ENCODE assay signal across 25 cellular contexts in the genomic region with DNA sequence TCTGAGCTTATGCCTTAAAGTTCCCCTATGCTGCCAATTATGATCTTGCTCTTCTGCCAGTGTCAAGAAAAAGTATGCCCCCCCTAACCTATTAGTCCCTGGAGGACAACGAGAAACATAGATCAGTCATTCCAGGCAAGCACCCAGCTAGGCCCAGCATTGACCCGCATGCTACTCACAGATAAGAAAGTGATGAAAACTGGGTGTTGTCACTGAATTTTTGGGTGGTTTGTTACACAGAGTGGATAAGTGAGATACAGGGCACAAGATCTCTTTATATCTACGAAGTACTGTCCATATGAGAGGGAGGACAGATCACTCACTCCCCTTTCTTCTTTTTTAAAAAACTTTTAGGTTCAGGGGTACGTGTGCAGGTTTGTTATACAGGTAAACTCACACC. TPM values are rescaled to one million over a fixed set of nuclear protein-coding genes. Genes with fewer than 3 reads are reported as not detected.
A peak's percentile ranks its signal among the peaks of the same experiment; 100 is the strongest.
DNase-seq lines count a peak whose midpoint lies in the region.
"Had no signal": no experiment of that assay in that cellular context is flagged by ENCODE, and none has a peak within 500 bp of the region (broad histone marks: within the 10 kb centered on the region; RNA-seq: fewer than 3 reads in every experiment).

No MANE protein-coding gene starts in this region.

- CTCF ChIA-PET in activated naive CD4-positive, alpha-beta T cell treated with anti-CD3 and anti-CD28 coated beads, Interleukin-2, amount 10 ng/mL, durations not matched to agents 7 days and 5 days (lab: Charles Lee) = interaction anchor here (0.7 to 7.2 kb wide), 6 partner anchors 10 to 241 kb away, joined by 3 to 46 read pairs (median 4); a partner anchor contains a TSS

- H3K36me3 Mint-ChIP-seq in T-helper 1 cell treated with Interleukin-12 subunit alpha and Interleukin-12 subunit beta and Interleukin-4 antibody, amounts not matched to agents 30 μg/mL and 1 μg/mL, for 36 hours (ENCODE audit: low read depth) = peaks cover 47% of the 10 kb centered on the region
- H3K36me3 Mint-ChIP-seq in activated naive CD4-positive, alpha-beta T cell treated with anti-CD3 and anti-CD28 coated beads, Interleukin-2, amount 50 U/mL, for 24 hours = peaks cover 1% of the 10 kb centered on the region
- H3K36me3 Mint-ChIP-seq in activated naive CD4-positive, alpha-beta T cell treated with anti-CD3 and anti-CD28 coated beads, Interleukin-2, amount 10 ng/mL, durations not matched to agents 7 days and 5 days = peaks cover 48% of the 10 kb centered on the region
- H3K36me3 Mint-ChIP-seq in activated naive CD8-positive, alpha-beta T cell treated with anti-CD3 and anti-CD28 coated beads for 36 hours = peaks cover 48% of the 10 kb centered on the region
- H3K36me3 Mint-ChIP-seq: CD14-positive monocyte had no signal

- H3K4me3 Mint-ChIP-seq in T-helper 1 cell treated with Interleukin-12 subunit alpha and Interleukin-12 subunit beta and Interleukin-4 antibody, amounts not matched to agents 30 μg/mL and 1 μg/mL, for 36 hours = no peak overlapping the region
- no peak overlapping the region for H3K4me3 Mint-ChIP-seq in activated naive CD4-positive, alpha-beta T cell treated with anti-CD3 and anti-CD28 coated beads, Interleukin-2, amount 50 U/mL, for 24 hours
- H3K4me3 Mint-ChIP-seq in activated naive CD4-positive, alpha-beta T cell treated with anti-CD3 and anti-CD28 coated beads, Interleukin-2, amount 10 ng/mL, durations not matched to agents 7 days and 5 days = no peak overlapping the region
- H3K4me3 Mint-ChIP-seq in activated naive CD8-positive, alpha-beta T cell treated with anti-CD3 and anti-CD28 coated beads for 36 hours = no peak overlapping the region
- H3K4me3 Mint-ChIP-seq: CD14-positive monocyte, HFFc6 had no signal

- H3K27ac Mint-ChIP-seq in T-helper 1 cell treated with Interleukin-12 subunit alpha and Interleukin-12 subunit beta and Interleukin-4 antibody, amounts not matched to agents 30 μg/mL and 1 μg/mL, for 36 hours = peak overlapping the region; percentile 24
- peak overlapping the region; percentile 76 for H3K27ac Mint-ChIP-seq in activated naive CD4-positive, alpha-beta T cell treated with anti-CD3 and anti-CD28 coated beads, Interleukin-2, amount 50 U/mL, for 24 hours
- no peak overlapping the region for H3K27ac Mint-ChIP-seq in activated naive CD4-positive, alpha-beta T cell treated with anti-CD3 and anti-CD28 coated beads, Interleukin-2, amount 10 ng/mL, durations not matched to agents 7 days and 5 days
- peak overlapping the region; percentile 99 for H3K27ac Mint-ChIP-seq in activated naive CD8-positive, alpha-beta T cell treated with anti-CD3 and anti-CD28 coated beads for 36 hours
- H3K27ac Mint-ChIP-seq: CD14-positive monocyte, HFFc6 had no signal

- H3K27me3 Mint-ChIP-seq in T-helper 1 cell treated with Interleukin-12 subunit alpha and Interleukin-12 subunit beta and Interleukin-4 antibody, amounts not matched to agents 30 μg/mL and 1 μg/mL, for 36 hours (ENCODE audit: low read depth) = no peaks in the 10 kb centered on the region
- H3K27me3 Mint-ChIP-seq in activated naive CD4-positive, alpha-beta T cell treated with anti-CD3 and anti-CD28 coated beads, Interleukin-2, amount 50 U/mL, for 24 hours = no peaks in the 10 kb centered on the region
- no peaks in the 10 kb centered on the region for H3K27me3 Mint-ChIP-seq in activated naive CD4-positive, alpha-beta T cell treated with anti-CD3 and anti-CD28 coated beads, Interleukin-2, amount 10 ng/mL, durations not matched to agents 7 days and 5 days
- no peaks in the 10 kb centered on the region for H3K27me3 Mint-ChIP-seq in activated naive CD8-positive, alpha-beta T cell treated with anti-CD3 and anti-CD28 coated beads for 36 hours

- H3K4me1 Mint-ChIP-seq in T-helper 1 cell treated with Interleukin-12 subunit alpha and Interleukin-12 subunit beta and Interleukin-4 antibody, amounts not matched to agents 30 μg/mL and 1 μg/mL, for 36 hours (ENCODE audit: low read depth) = peaks cover 80% of the 10 kb centered on the region
- H3K4me1 Mint-ChIP-seq in activated naive CD4-positive, alpha-beta T cell treated with anti-CD3 and anti-CD28 coated beads, Interleukin-2, amount 50 U/mL, for 24 hours = peaks cover 63% of the 10 kb centered on the region
- peaks cover 92% of the 10 kb centered on the region for H3K4me1 Mint-ChIP-seq in activated naive CD4-positive, alpha-beta T cell treated with anti-CD3 and anti-CD28 coated beads, Interleukin-2, amount 10 ng/mL, durations not matched to agents 7 days and 5 days
- peaks cover 78% of the 10 kb centered on the region for H3K4me1 Mint-ChIP-seq in activated naive CD8-positive, alpha-beta T cell treated with anti-CD3 and anti-CD28 coated beads for 36 hours

- no peak for DNase-seq in T-helper 1 cell
- DNase-seq in activated naive CD4-positive, alpha-beta T cell treated with anti-CD3 and anti-CD28 coated beads, Interleukin-2, amount 10 ng/mL, durations not matched to agents 7 days and 5 days = no peak
- DNase-seq in activated naive CD8-positive, alpha-beta T cell treated with anti-CD3 and anti-CD28 coated beads for 36 hours = no peak
- no peak for DNase-seq in COR-L47 (lab: John Stamatoyannopoulos, UW)
- DNase-seq in ureter (ENCODE audit: low spot score) = no peak
- no peak for DNase-seq in ecto neural progenitor cell (ENCODE audit: low spot score)
- DNase-seq: AML-193, Caco-2, GF-D8, H7, HFFc6, NCI-H1417 treated with DMSO at 0.1 percent for 48 hours, NCI-H187 treated with DMSO at 0.1 percent for 48 hours, NCI-H2227 treated with DMSO at 0.1 percent for 48 hours, NCI-H510A treated with DMSO at 0.1 percent for 48 hours, NCI-H82, OCI-M1, SHP77 treated with DMSO at 0.1 percent for 48 hours had no signal

- peaks cover 36% of the 10 kb centered on the region for H3K9me3 Mint-ChIP-seq in T-helper 1 cell treated with Interleukin-12 subunit alpha and Interleukin-12 subunit beta and Interleukin-4 antibody, amounts not matched to agents 30 μg/mL and 1 μg/mL, for 36 hours
- H3K9me3 Mint-ChIP-seq in activated naive CD4-positive, alpha-beta T cell treated with anti-CD3 and anti-CD28 coated beads, Interleukin-2, amount 50 U/mL, for 24 hours = no peaks in the 10 kb centered on the region
- H3K9me3 Mint-ChIP-seq in activated naive CD4-positive, alpha-beta T cell treated with anti-CD3 and anti-CD28 coated beads, Interleukin-2, amount 10 ng/mL, durations not matched to agents 7 days and 5 days = peaks cover 30% of the 10 kb centered on the region
- H3K9me3 Mint-ChIP-seq in activated naive CD8-positive, alpha-beta T cell treated with anti-CD3 and anti-CD28 coated beads for 36 hours = peaks cover 21% of the 10 kb centered on the region

RNA-seq across cellular contexts. Expression of a gene that starts 6.4 kb away (rescaled TPM):
- under 1 TPM; 0.70 to 0.80 TPM for total RNA-seq in activated naive CD8-positive, alpha-beta T cell treated with anti-CD3 and anti-CD28 coated beads for 36 hours
- total RNA-seq in ureter = not detected
- total RNA-seq: Caco-2, Daoy, H7, HepG2, HFFc6, M059J, RPMI7951 had no signal

RNA-seq across cellular contexts. Expression of a gene that starts 30.8 kb away (rescaled TPM):
- total RNA-seq in activated naive CD8-positive, alpha-beta T cell treated with anti-CD3 and anti-CD28 coated beads for 36 hours = not detected
- not detected for total RNA-seq in ureter
- total RNA-seq: Caco-2, Daoy, H7, HepG2, HFFc6, M059J, RPMI7951 had no signal
